In genomic region chr12:39813776-39814175, GRCh38 we compare ENCODE assay signal across 15 cellular contexts.
DNase-seq lines count a peak whose midpoint lies in the region; ATAC-seq and TF ChIP-seq lines count a peak whose summit lies in the region.
"Had no signal": no experiment of that assay in that cellular context is flagged by ENCODE, and none has a peak within 500 bp of the region (broad histone marks: within the 10 kb centered on the region; RNA-seq: fewer than 3 reads in every experiment).

No MANE protein-coding gene starts in this region.

- peak overlapping the region; percentile 11 for H3K4me3 ChIP-seq in A673 (ENCODE audit: low read depth, low read length, poor library complexity, severe bottlenecking)
- no peak overlapping the region for H3K4me3 ChIP-seq in epithelial cell of esophagus (ENCODE audit: low read length)
- H3K4me3 ChIP-seq in gastroesophageal sphincter: no peak overlapping the region
- H3K4me3 ChIP-seq in ovary: no peak overlapping the region
- H3K4me3 ChIP-seq: Peyer's patch had no signal

- CTCF ChIA-PET in A673 (lab: Charles Lee): no interaction called here

- DNase-seq in A673 (ENCODE audit: low spot score) (peak; percentile 65), GM04504 (ENCODE audit: low read depth) (peak; percentile 17), epithelial cell of esophagus (ENCODE audit: low read depth) (peak; percentile 15), OCI-M2 (lab: John Stamatoyannopoulos, UW; ENCODE audit: unreplicated experiment) (no peak), ovary (no peak), DMS 273 treated with DMSO at 0.1 percent for 48 hours (lab: John Stamatoyannopoulos, UW) (no peak), KG1 (lab: John Stamatoyannopoulos, UW) (no peak)
- DNase-seq: 8988T, AML-193, DMS79 treated with DMSO at 0.1 percent for 48 hours, NCI-H1105, NCI-H1694, Peyer's patch had no signal

- TF ChIP-seq POLR2A in gastroesophageal sphincter (IDR thresholded peaks at IDR 0.05) (no peak), ovary (IDR thresholded peaks at IDR 0.05) (no peak)

- POLR2A ChIA-PET in A673 (lab: Charles Lee; ENCODE audit: low non-redundant PET): no interaction called here

- H3K27ac ChIP-seq in A673 (ENCODE audit: low read depth, low read length, poor library complexity, severe bottlenecking) (peak overlapping the region; percentile 63), gastroesophageal sphincter (no peak overlapping the region), ovary (no peak overlapping the region)
- H3K27ac ChIP-seq: C4-2B, Peyer's patch had no signal

- H3K4me1 ChIP-seq in A673 (ENCODE audit: insufficient read depth, low read length, poor library complexity, severe bottlenecking): peaks cover 16% of the 10 kb centered on the region
- H3K4me1 ChIP-seq in gastroesophageal sphincter: no peaks in the 10 kb centered on the region
- H3K4me1 ChIP-seq in ovary (ENCODE audit: insufficient read depth): no peaks in the 10 kb centered on the region
- H3K4me1 ChIP-seq: Peyer's patch had no signal

- WGBS in gastroesophageal sphincter (ENCODE audit: low coverage in 1 of 2), 2 donors: 66 to 69% methylated on average over 5 of the region's 5 CpGs
- 62 to 75% (median 74%) methylated on average over 5 of the region's 5 CpGs for WGBS in ovary, 3 donors

- no peak for TF ChIP-seq EP300 in gastroesophageal sphincter (IDR thresholded peaks at IDR 0.05)
- no peak for TF ChIP-seq EP300 in ovary (IDR thresholded peaks at IDR 0.05)

- H3K27me3 ChIP-seq in A673 (replicated peaks; ENCODE audit: insufficient read depth, low read depth, low read length, poor library complexity): no peaks in the 10 kb centered on the region
- H3K27me3 ChIP-seq in gastroesophageal sphincter: no peaks in the 10 kb centered on the region
- H3K27me3 ChIP-seq in ovary: no peaks in the 10 kb centered on the region
- H3K27me3 ChIP-seq: Peyer's patch had no signal

- BruUV-seq in A673 (replicated peaks; lab: Mats Ljungman, UMichigan): no TSS peak

- intact Hi-C loops in A673 (cut with micrococcal nuclease; ENCODE audit: unreplicated experiment) (no loop called here), ovary (cut with DNase I) (no loop called here)

- TF ChIP-seq CTCF in A673 (conservative IDR thresholded peaks at IDR 0.05; ENCODE audit: low read depth, low read length): no peak
- TF ChIP-seq CTCF in epithelial cell of esophagus (IDR thresholded peaks at IDR 0.05; ENCODE audit: insufficient read depth, low read depth, low read length, missing control alignments): no peak
- TF ChIP-seq CTCF in gastroesophageal sphincter (IDR thresholded peaks at IDR 0.05): no peak
- TF ChIP-seq CTCF in ovary (IDR thresholded peaks at IDR 0.05): no peak

- ATAC-seq in gastroesophageal sphincter: peak; percentile 63

- H3K36me3 ChIP-seq in A673 (ENCODE audit: insufficient read depth, low read length, poor library complexity, severe bottlenecking) (no peaks in the 10 kb centered on the region), gastroesophageal sphincter (no peaks in the 10 kb centered on the region), ovary (no peaks in the 10 kb centered on the region)
- H3K36me3 ChIP-seq: Peyer's patch had no signal

- H3K9me3 ChIP-seq in A673 (ENCODE audit: low read depth, low read length, poor library complexity, severe bottlenecking) (peaks cover 11% of the 10 kb centered on the region), gastroesophageal sphincter (peaks cover 0 to 6% (median 0%) of the 10 kb centered on the region in 3 donors), ovary (no peaks in the 10 kb centered on the region)
- H3K9me3 ChIP-seq: Peyer's patch had no signal

Comparison
In these comparisons a context has a peak if more than half of its experiments do, and no peak if none do; other contexts are left out.
1. DNase-seq: peak in A673 (single experiment), GM04504 (single experiment) and epithelial cell of esophagus (single experiment); none in OCI-M2 (single experiment), ovary (0 of 5), DMS 273 treated with DMSO at 0.1 percent for 48 hours (single experiment) and KG1 (single experiment).